Comparison of ENCODE assay signal across 8 cellular contexts in genomic region chr1:161453950-161454860, GRCh38. TPM values are rescaled to one million over a fixed set of nuclear protein-coding genes. Genes with fewer than 3 reads are reported as not detected.
DNase-seq lines count a peak whose midpoint lies in the region; ATAC-seq and TF ChIP-seq lines count a peak whose summit lies in the region.
"Not testable (repeated sequence)": the region's sequence is repeated elsewhere in the genome, so short reads cannot be mapped to it uniquely, and the experiment has no call there.

No MANE protein-coding gene starts in this region.

- not testable (repeated sequence) for H3K4me3 Mint-ChIP-seq in Caco-2 (ENCODE audit: unreplicated experiment); T-cell; activated naive CD4-positive, alpha-beta T cell treated with anti-CD3 and anti-CD28 coated beads, Interleukin-2, amount 10 ng/mL, durations not matched to agents 7 days and 5 days

- not testable (repeated sequence) for TF ChIP-seq CTCF in Caco-2 (IDR thresholded peaks at IDR 0.05; ENCODE audit: insufficient read depth in 1 of 2, low read depth in 1 of 2, low read length in 1 of 2, severe bottlenecking in 1 of 2, unreplicated experiment in 1 of 2); psoas muscle (IDR thresholded peaks at IDR 0.05)

- H3K36me3 ChIP-seq in Caco-2 (ENCODE audit: control insufficient read depth, insufficient read depth, low read length); psoas muscle (ENCODE audit: insufficient read depth in 1 of 2, low read depth in 1 of 2): not testable (repeated sequence)

- H3K4me1 Mint-ChIP-seq in Caco-2 (ENCODE audit: low read depth, unreplicated experiment); T-cell; activated naive CD4-positive, alpha-beta T cell treated with anti-CD3 and anti-CD28 coated beads, Interleukin-2, amount 10 ng/mL, durations not matched to agents 7 days and 5 days: not testable (repeated sequence)

- H3K9me3 ChIP-seq in Caco-2, psoas muscle: not testable (repeated sequence)

- not testable (repeated sequence) for BruUV-seq in Caco-2 (replicated peaks; lab: Mats Ljungman, UMichigan)

- CTCF ChIA-PET in Caco-2 (lab: Charles Lee); T-cell (lab: Charles Lee); activated naive CD4-positive, alpha-beta T cell treated with anti-CD3 and anti-CD28 coated beads, Interleukin-2, amount 10 ng/mL, durations not matched to agents 7 days and 5 days (lab: Charles Lee): not testable (repeated sequence)

- H3K27me3 Mint-ChIP-seq in Caco-2 (ENCODE audit: insufficient read depth, unreplicated experiment); T-cell: not testable (repeated sequence)
- H3K27me3 Mint-ChIP-seq in activated naive CD4-positive, alpha-beta T cell treated with anti-CD3 and anti-CD28 coated beads, Interleukin-2, amount 10 ng/mL, durations not matched to agents 7 days and 5 days, result peaks cover 10% of the 10 kb centered on the region

- H3K36me3 Mint-ChIP-seq in Caco-2 (ENCODE audit: insufficient read depth, unreplicated experiment); T-cell; activated naive CD4-positive, alpha-beta T cell treated with anti-CD3 and anti-CD28 coated beads, Interleukin-2, amount 10 ng/mL, durations not matched to agents 7 days and 5 days: not testable (repeated sequence)

- ATAC-seq in GM19395 (IDR thresholded peaks at IDR 0.05; ENCODE audit: unreplicated experiment) (peak; percentile 82), HG02571 (IDR thresholded peaks at IDR 0.05; ENCODE audit: unreplicated experiment) (peak; percentile 60), HG03135 (IDR thresholded peaks at IDR 0.05; ENCODE audit: unreplicated experiment) (peak; percentile 56), T-cell (replicated peaks in 1 of 4) (peak; percentile 24 to 45 (median 34)), left ventricle myocardium superior (peak; percentile 50), psoas muscle (peak; percentile 65 to 83 (median 72))

- not testable (repeated sequence) for H3K9me3 Mint-ChIP-seq in Caco-2 (ENCODE audit: unreplicated experiment); T-cell; activated naive CD4-positive, alpha-beta T cell treated with anti-CD3 and anti-CD28 coated beads, Interleukin-2, amount 10 ng/mL, durations not matched to agents 7 days and 5 days

- H3K4me3 ChIP-seq in Caco-2 (ENCODE audit: low read depth, low read length); psoas muscle: not testable (repeated sequence)

- intact Hi-C loops in Caco-2 (cut with micrococcal nuclease; ENCODE audit: unreplicated experiment); left ventricle myocardium superior (cut with micrococcal nuclease); psoas muscle (cut with DNase I): not testable (repeated sequence)

- H3K27ac ChIP-seq in psoas muscle, result not testable (repeated sequence)

- DNase-seq in Caco-2 (peak; percentile 49 to 69), T-cell (peak in 6 of 34 experiments; percentile 5 to 32 (median 16)), left ventricle myocardium superior (peak; percentile 59), psoas muscle (peak in 1 of 2 donors; percentile 80)
- DNase-seq in activated naive CD4-positive, alpha-beta T cell treated with anti-CD3 and anti-CD28 coated beads, Interleukin-2, amount 10 ng/mL, durations not matched to agents 7 days and 5 days, result peak; percentile 27

- H3K27ac Mint-ChIP-seq in Caco-2 (ENCODE audit: unreplicated experiment); T-cell; activated naive CD4-positive, alpha-beta T cell treated with anti-CD3 and anti-CD28 coated beads, Interleukin-2, amount 10 ng/mL, durations not matched to agents 7 days and 5 days: not testable (repeated sequence)

- POLR2A ChIA-PET in Caco-2 (lab: Charles Lee); T-cell (lab: Charles Lee): not testable (repeated sequence)

- H3K4me1 ChIP-seq in Caco-2, psoas muscle: not testable (repeated sequence)

- 45 to 68% (median 53%) methylated on average over 10 to 12 of the region's 67 CpGs for WGBS in psoas muscle, 3 donors

- H3K27me3 ChIP-seq in Caco-2 (replicated peaks; ENCODE audit: control insufficient read depth, insufficient read depth, low read length); psoas muscle (ENCODE audit: insufficient read depth in 3 of 3, low read length in 2 of 3): not testable (repeated sequence)

RNA-seq across cellular contexts. Expression of gene FCGR2A, which starts 51.1 kb away (rescaled TPM):
- total RNA-seq in Caco-2 (2022) (not detected in 2 replicates), T-cell (under 1 TPM; 0.49 to 0.80 (median 0.72) TPM), left ventricle myocardium superior (19.9 TPM), psoas muscle (10 to 100 TPM in 1 of 4 donors, 1 to 10 TPM in 3; 6.6 to 11.6 (median 7.3) TPM)
- 1 to 10 TPM; 1.1 to 2.5 (median 1.2) TPM for polyA plus RNA-seq in psoas muscle
